10 cellular contexts compared by ENCODE assay signal in genomic region chr16:53041196-53041977, GRCh38. TPM values are rescaled to one million over a fixed set of nuclear protein-coding genes. Genes with fewer than 3 reads are reported as not detected.
DNase-seq lines count a peak whose midpoint lies in the region; ATAC-seq and TF ChIP-seq lines count a peak whose summit lies in the region.
"Had no signal": no experiment of that assay in that cellular context is flagged by ENCODE, and none has a peak within 500 bp of the region (broad histone marks: within the 10 kb centered on the region; RNA-seq: fewer than 3 reads in every experiment).

No MANE protein-coding gene starts in this region.

- no peaks in the 10 kb centered on the region for H3K36me3 ChIP-seq in lung (ENCODE audit: control insufficient read depth in 2 of 2, insufficient read depth in 2 of 2, low read length in 2 of 2)

- H3K9me3 Mint-ChIP-seq in activated naive CD8-positive, alpha-beta T cell treated with anti-CD3 and anti-CD28 coated beads for 36 hours, result no peaks in the 10 kb centered on the region

- H3K9me3 ChIP-seq in lung (ENCODE audit: control insufficient read depth in 2 of 2, insufficient read depth in 1 of 2, low read length in 1 of 2), result no peaks in the 10 kb centered on the region

- 40 to 42% methylated on average over 5 of the region's 5 CpGs for WGBS in lung, 2 donors

- no peak for TF ChIP-seq CTCF in lung (IDR thresholded peaks at IDR 0.05; ENCODE audit: control extremely low read depth, extremely low read depth)

- H3K4me3 Mint-ChIP-seq in activated naive CD8-positive, alpha-beta T cell treated with anti-CD3 and anti-CD28 coated beads for 36 hours, result no peak overlapping the region
- H3K4me3 Mint-ChIP-seq: activated naive CD8-positive, alpha-beta T cell had no signal

- peaks cover 2% of the 10 kb centered on the region for H3K4me1 Mint-ChIP-seq in activated naive CD8-positive, alpha-beta T cell treated with anti-CD3 and anti-CD28 coated beads for 36 hours

- no peak overlapping the region for H3K27ac Mint-ChIP-seq in activated naive CD8-positive, alpha-beta T cell treated with anti-CD3 and anti-CD28 coated beads for 36 hours
- H3K27ac Mint-ChIP-seq: activated naive CD8-positive, alpha-beta T cell had no signal

- H3K36me3 Mint-ChIP-seq in activated naive CD8-positive, alpha-beta T cell treated with anti-CD3 and anti-CD28 coated beads for 36 hours, result no peaks in the 10 kb centered on the region
- H3K36me3 Mint-ChIP-seq: activated naive CD8-positive, alpha-beta T cell had no signal

- H3K27ac ChIP-seq in cingulate gyrus (ENCODE audit: low read depth, low read length) (peak overlapping the region; percentile 8), lung (ENCODE audit: low read depth in 1 of 2, low read length in 1 of 2) (peak overlapping the region in 1 of 2 donors; percentile 45)
- H3K27ac ChIP-seq: KMS-11 had no signal

- ATAC-seq in HG03432 (IDR thresholded peaks at IDR 0.05; ENCODE audit: unreplicated experiment), result peak; percentile 81
- peak; percentile 39 for ATAC-seq in lung (ENCODE audit: insufficient read depth, low FRiP score)

- peaks cover 0 to 5% of the 10 kb centered on the region in 2 donors for H3K4me1 ChIP-seq in lung (ENCODE audit: control insufficient read depth in 2 of 2, insufficient read depth in 2 of 2, low read length in 2 of 2)

- peaks cover 8% of the 10 kb centered on the region for H3K27me3 Mint-ChIP-seq in activated naive CD8-positive, alpha-beta T cell treated with anti-CD3 and anti-CD28 coated beads for 36 hours

- DNase-seq in Ammon's horn (ENCODE audit: low spot score) (peak; percentile 36), lung (ENCODE audit: low spot score) (no peak), GM19240 (ENCODE audit: insufficient read length, low spot score) (no peak), NK-92 (lab: John Stamatoyannopoulos, UW; ENCODE audit: unreplicated experiment) (no peak)
- no peak for DNase-seq in activated CD8-positive, alpha-beta memory T cell treated with anti-CD3 and anti-CD28 coated beads, Interleukin-2, amount 50 U/mL, for 48 hours
- no peak for DNase-seq in activated naive CD8-positive, alpha-beta T cell treated with anti-CD3 and anti-CD28 coated beads for 36 hours

- H3K27me3 ChIP-seq in lung (ENCODE audit: control insufficient read depth, insufficient read depth), result no peaks in the 10 kb centered on the region

- no peak overlapping the region for H3K4me3 ChIP-seq in lung

RNA-seq across cellular contexts. Expression of gene CHD9NB, which starts 11.3 kb away (rescaled TPM):
- total RNA-seq in lung, result 10 to 100 TPM; 33.0 to 34.8 TPM
- 10 to 100 TPM; 19.8 to 26.8 TPM for polyA plus RNA-seq in lung
- total RNA-seq in activated naive CD8-positive, alpha-beta T cell treated with anti-CD3 and anti-CD28 coated beads for 36 hours, result under 1 TPM in 1 of 2 experiments, not detected in 1; 0.12 TPM

RNA-seq across cellular contexts. Expression of gene CHD9, which starts 13.4 kb away (rescaled TPM):
- total RNA-seq in lung, result 100 to 1,000 TPM in 1 of 2 donors, 10 to 100 TPM in 1; 57.7 to 138 TPM
- 10 to 100 TPM; 12.7 to 21.1 TPM for polyA plus RNA-seq in lung
- 10 to 100 TPM; 12.7 to 14.0 TPM for total RNA-seq in activated naive CD8-positive, alpha-beta T cell treated with anti-CD3 and anti-CD28 coated beads for 36 hours

Comparison
In these comparisons a context has a peak if more than half of its experiments do, and no peak if none do; other contexts are left out.
1. RNA of gene CHD9NB, which starts 11.3 kb away (total RNA-seq): 33.0 to 34.8 TPM in lung; 0.12 TPM in activated naive CD8-positive, alpha-beta T cell treated with anti-CD3 and anti-CD28 coated beads for 36 hours; every median in the first group is over 10 times any median in the second.